Comparison of ENCODE assay signal across 20 cellular contexts in the genomic region with DNA sequence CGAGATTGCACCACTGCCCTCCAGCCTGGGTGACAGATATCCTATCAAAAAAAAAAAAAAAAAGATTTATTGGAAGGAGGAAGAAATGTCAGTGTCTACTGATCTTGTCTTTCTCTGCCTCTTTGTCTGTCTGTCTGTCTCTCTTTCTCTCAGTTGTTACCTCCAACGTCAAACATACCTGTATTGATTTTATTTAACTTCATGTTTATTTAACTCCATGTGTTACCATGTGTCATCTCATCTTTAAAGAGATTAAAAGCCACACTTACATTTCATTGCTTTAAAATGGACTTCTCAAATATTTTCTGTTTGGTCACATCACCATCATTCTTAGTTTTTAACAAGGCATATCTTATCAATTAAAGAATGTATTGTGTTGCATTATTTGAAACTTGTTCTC. TPM values are rescaled to one million over a fixed set of nuclear protein-coding genes. Genes with fewer than 3 reads are reported as not detected.
A peak's percentile ranks its signal among the peaks of the same experiment; 100 is the strongest.
DNase-seq lines count a peak whose midpoint lies in the region; ATAC-seq, FAIRE-seq and TF ChIP-seq lines count a peak whose summit lies in the region.
"Had no signal": no experiment of that assay in that cellular context is flagged by ENCODE, and none has a peak within 500 bp of the region (broad histone marks: within the 10 kb centered on the region; RNA-seq: fewer than 3 reads in every experiment).

No MANE protein-coding gene starts in this region.

- H3K9ac ChIP-seq in K562 (ENCODE audit: insufficient read depth in 1 of 2, low read depth in 2 of 2, low read length in 2 of 2): no peak overlapping the region
- H3K9ac ChIP-seq: SK-N-SH had no signal

- CTCF ChIA-PET in A549 (lab: Yijun Ruan, JAX): interaction anchor here (0.8 to 3.1 kb wide), 5 partner anchors 14 to 181 kb away, joined by 3 to 12 read pairs (median 3); no protein-coding TSS in a partner anchor
- CTCF ChIA-PET in K562 (lab: Yijun Ruan, JAX; ENCODE audit: low intra/inter-chr PET ratio): no interaction called here

- H3K27me3 Mint-ChIP-seq in nephron (ENCODE audit: low read depth): no peaks in the 10 kb centered on the region

- no peak for ATAC-seq in A549
- ATAC-seq in K562: no peak
- ATAC-seq: GM23338, HCT116 had no signal

- no peaks in the 10 kb centered on the region for H3K79me2 ChIP-seq in K562 (ENCODE audit: control insufficient read depth, insufficient read depth, low read length)

- H3K27me3 ChIP-seq in K562 (ENCODE audit: control insufficient read depth in 2 of 2, insufficient read depth in 2 of 2, low read length in 2 of 2) (no peaks in the 10 kb centered on the region; a peak in 1 of 5 replicates), SJCRH30 (no peaks in the 10 kb centered on the region)

- H3K4me1 Mint-ChIP-seq in nephron: peaks cover 29% of the 10 kb centered on the region

- peak overlapping the region; percentile 52 to 87 (median 86) for H3K27ac Mint-ChIP-seq in nephron
- H3K27ac Mint-ChIP-seq: GM23338 had no signal

- H4K20me1 ChIP-seq in K562 (replicated peaks; ENCODE audit: control insufficient read depth, insufficient read depth, low read length): no peaks in the 10 kb centered on the region

- in situ Hi-C loops in K562 (cut with MboI): loop anchor here (10.0 kb wide), 1 partner anchor 267 kb away; no protein-coding TSS in a partner anchor

- H2AFZ ChIP-seq in K562 (ENCODE audit: low read depth, low read length): no peak overlapping the region
- H2AFZ ChIP-seq: GM23338 had no signal

- H3K36me3 Mint-ChIP-seq in nephron (ENCODE audit: low read depth): peaks cover 34% of the 10 kb centered on the region

- DNase-seq in A549 (ENCODE audit: low read depth in 1 of 2, low spot score in 1 of 2): no peak
- peak; percentile 29 for DNase-seq in HT1080 (ENCODE audit: low read depth)
- no peak for DNase-seq in K562 (ENCODE audit: extremely low read depth in 1 of 4, low spot score in 3 of 4)
- no peak for DNase-seq in SJCRH30
- no peak for DNase-seq in H4 (ENCODE audit: low spot score)
- no peak for DNase-seq in ureter (ENCODE audit: low spot score)
- DNase-seq in NCI-H510A treated with DMSO at 0.1 percent for 48 hours (lab: John Stamatoyannopoulos, UW): no peak
- DNase-seq: DND-41; NCI-H1092 treated with DMSO at 0.1 percent for 48 hours; NCI-H1436 treated with DMSO at 0.1 percent for 48 hours; NCI-H1930; NK-92 treated with Interleukin-12 subunit alpha and Interleukin-12 subunit beta, amount 100 ng/mL, for 24 hours; SHP77 treated with DMSO at 0.1 percent for 48 hours; SK-N-SH had no signal

- TF ChIP-seq CTCF in A549 (IDR thresholded peaks at IDR 0.05) (no peak), K562 (IDR thresholded peaks at IDR 0.05 in 2 of 3, conservative IDR thresholded peaks at IDR 0.05 in 1 of 3; ENCODE audit: insufficient read depth in 2 of 3, low read depth in 1 of 3, low read length in 3 of 3) (no peak), nephron (IDR thresholded peaks at IDR 0.05; ENCODE audit: unreplicated experiment in 3 of 3) (no peak)

- H3K4me2 ChIP-seq in A549 (no peak overlapping the region), K562 (ENCODE audit: insufficient read depth, low read length) (no peak overlapping the region)
- H3K4me2 ChIP-seq: GM23338, SK-N-SH had no signal

- H3K27ac ChIP-seq in A549 (no peak overlapping the region), K562 (ENCODE audit: extremely low read depth, low read depth, low read length) (no peak overlapping the region), SJCRH30 (no peak overlapping the region)
- H3K27ac ChIP-seq: RWPE1 had no signal

- no peaks in the 10 kb centered on the region for H3K4me1 ChIP-seq in A549
- H3K4me1 ChIP-seq in K562 (replicated peaks in 1 of 2; ENCODE audit: control insufficient read depth in 2 of 2, insufficient read depth in 2 of 2, low read length in 2 of 2): peaks cover 6 to 15% of the 10 kb centered on the region in 2 experiments; a peak in 4 of 5 replicates
- peaks cover 24% of the 10 kb centered on the region for H3K4me1 ChIP-seq in SJCRH30

- no peak overlapping the region for H3K4me3 Mint-ChIP-seq in nephron
- H3K4me3 Mint-ChIP-seq: GM23338 had no signal

- intact Hi-C loops in K562 (cut with micrococcal nuclease): loop anchor here (5.0 kb wide), 1 partner anchor 69 kb away; no protein-coding TSS in a partner anchor

- H3K4me3 ChIP-seq in A549: no peak overlapping the region
- no peak overlapping the region for H3K4me3 ChIP-seq in K562
- no peak overlapping the region for H3K4me3 ChIP-seq in SJCRH30
- H3K4me3 ChIP-seq: GM23338 had no signal

- TF ChIP-seq RAD21 in A549 (conservative IDR thresholded peaks at IDR 0.05 in 1 of 2, IDR thresholded peaks at IDR 0.05 in 1 of 2): no peak
- no peak for TF ChIP-seq RAD21 in K562 (CRISPR knock-in tag; conservative IDR thresholded peaks at IDR 0.05 in 1 of 2, IDR thresholded peaks at IDR 0.05 in 1 of 2)

- BruUV-seq in K562 (replicated peaks; lab: Mats Ljungman, UMichigan): no TSS peak

- H3K9me1 ChIP-seq in K562 (ENCODE audit: control insufficient read depth, insufficient read depth, low read length): no peaks in the 10 kb centered on the region

- FAIRE-seq in A549 (lab: Jason Lieb, UNC): peak; percentile 43
- peak; percentile 54 for FAIRE-seq in K562 (lab: Jason Lieb, UNC)
- FAIRE-seq: GM12891 had no signal

- POLR2A ChIA-PET in A549 (lab: Yijun Ruan, JAX): no interaction called here
- POLR2A ChIA-PET in K562 (lab: Yijun Ruan, JAX): interaction anchor here (1.8 kb wide), 1 partner anchor 10 kb away, joined by 5 read pairs; no protein-coding TSS in a partner anchor

- H3K9me3 Mint-ChIP-seq in nephron: no peaks in the 10 kb centered on the region
- H3K9me3 Mint-ChIP-seq: GM23338 had no signal

- WGBS in A549 (ENCODE audit: missing lambda C conversion rate): 55% methylated on average over 2 of the region's 2 CpGs
- whole genome bisulfite sequencing in K562 (ENCODE audit: insufficient coverage, low coverage, missing lambda C conversion rate): 17% methylated on average over 2 of the region's 2 CpGs

- no peaks in the 10 kb centered on the region for H3K36me3 ChIP-seq in K562 (ENCODE audit: control insufficient read depth, insufficient read depth, low read length)
- H3K36me3 ChIP-seq in SJCRH30: no peaks in the 10 kb centered on the region

- TF ChIP-seq POLR2A in A549 (IDR thresholded peaks at IDR 0.05; ENCODE audit: low read length): no peak
- no peak for TF ChIP-seq POLR2A in K562 (conservative IDR thresholded peaks at IDR 0.05)

- TF ChIP-seq EP300 in A549 (IDR thresholded peaks at IDR 0.05) (no peak), K562 (IDR thresholded peaks at IDR 0.05; ENCODE audit: low read length) (no peak)

- H3K9me3 ChIP-seq in A549 (no peaks in the 10 kb centered on the region), K562 (replicated peaks; ENCODE audit: control insufficient read depth, insufficient read depth, low read depth, low read length) (no peaks in the 10 kb centered on the region), SJCRH30 (replicated peaks) (no peaks in the 10 kb centered on the region)
- H3K9me3 ChIP-seq: SK-N-SH had no signal

TF ChIP-seq in A549, 52 proteins besides CTCF, POLR2A, EP300 and RAD21:
- TF ChIP-seq CHD2 (IDR thresholded peaks at IDR 0.05; ENCODE audit: low read length, partially characterized antibody): no peak
- TF ChIP-seq NR3C1 (IDR thresholded peaks at IDR 0.05): no peak
- TF ChIP-seq NFE2L2 (conservative IDR thresholded peaks at IDR 0.05; ENCODE audit: low read length): no peak
- no peak for TF ChIP-seq GATA3 (IDR thresholded peaks at IDR 0.05; ENCODE audit: borderline replicate concordance)
- TF ChIP-seq HDAC2 (IDR thresholded peaks at IDR 0.05): no peak
- TF ChIP-seq PHF8 (IDR thresholded peaks at IDR 0.05; ENCODE audit: borderline replicate concordance, low read depth): no peak

TF ChIP-seq in K562, 482 proteins besides CTCF, POLR2A, EP300 and RAD21:
- peak; percentile 12 for TF ChIP-seq MEIS2 (IDR thresholded peaks at IDR 0.05; ENCODE audit: partially characterized antibody)
- TF ChIP-seq MAFK (IDR thresholded peaks at IDR 0.05; ENCODE audit: low read length): no peak

RNA-seq across cellular contexts. Expression of gene CLDN11, which starts 9.4 kb away (rescaled TPM):
- polyA plus RNA-seq in A549 (2011; rRNA removed) (0.42 and 0.44 TPM in 2 replicates), A549 (2017; fragmentation: RNase III; extraction: RNeasy Plus Mini Kit Qiagen cat#74134 plus additional on column Dnase treatment) (0.42 to 0.61 TPM (median 0.56 TPM) in 3 replicates), K562 (2011; rRNA removed) (not detected in 2 replicates), K562 (2014; fragmentation: Illumina TruSeq; extraction: Trizol) (0.17 and 0.18 TPM in 2 replicates), K562 (2014; fragmentation: Nextera tagmentation; extraction: Ambion mirVana) (under 1 TPM; 0.14 to 0.15 TPM), K562 (2014; rRNA removed) (0.05 and 0.16 TPM in 2 replicates)
- 0.32 and 0.42 TPM in 2 replicates for polyA plus RNA-seq in A549 (2012; cell fraction: cytosol; rRNA removed)
- 2.6 and 3.2 TPM in 2 replicates for polyA plus RNA-seq in A549 (2012; cell fraction: nucleus; rRNA removed)
- polyA minus RNA-seq in A549 (2011; rRNA and poly(A)+ RNA removed): 0.21 and 0.49 TPM in 2 replicates
- total RNA-seq in HT1080 (2014; rRNA removed; shearing (Covaris generic)): 0.23 TPM in 1 of 2 replicates, not detected in the other
- 0.11 TPM in 1 of 2 replicates, not detected in the other for polyA plus RNA-seq in HT1080 (2015; cell fraction: cytosol; rRNA removed)
- polyA plus RNA-seq in HT1080 (2015; cell fraction: nucleus; rRNA removed): 0.16 and 0.36 TPM in 2 replicates
- total RNA-seq in K562 (2011; cell fraction: chromatin; rRNA removed; ENCODE audit: low replicate concordance): 0.25 and 0.30 TPM in 2 replicates
- 0.67 and 0.79 TPM in 2 replicates for total RNA-seq in K562 (2011; cell fraction: nucleolus; rRNA removed)
- 0.76 and 0.95 TPM in 2 replicates for total RNA-seq in K562 (2011; cell fraction: nucleoplasm; rRNA removed)
- total RNA-seq in K562 (2014; rRNA removed) (0.37 and 0.41 TPM in 2 replicates), K562 (2014; rRNA removed; fragmentation: Illumina TruSeq; extraction: Trizol) (0.16 and 0.18 TPM in 2 replicates), K562 (2015; rRNA removed; fragmentation: Illumina TruSeq; extraction: Trizol) (0.26 and 0.33 TPM in 2 replicates), K562 (2021) (0.24 and 0.42 TPM in 2 replicates), ureter (10.6 TPM)
- 0.22 TPM in 1 of 2 replicates, not detected in the other for polyA plus RNA-seq in K562 (2011; cell fraction: cytosol; rRNA removed)
- polyA plus RNA-seq in K562 (2011; cell fraction: nucleus; rRNA removed): not detected in 2 replicates
- polyA plus RNA-seq in K562 (2012): 0.17 and 0.42 TPM in 2 replicates
- polyA minus RNA-seq in K562 (2011; rRNA and poly(A)+ RNA removed): 0.32 TPM in 1 of 2 replicates, not detected in the other
- 0.57 TPM in 1 of 2 replicates, not detected in the other for polyA minus RNA-seq in K562 (2011; cell fraction: cytosol; rRNA and poly(A)+ RNA removed)
- not detected in 2 replicates for polyA minus RNA-seq in K562 (2011; cell fraction: nucleus; rRNA and poly(A)+ RNA removed)
- 0.30 and 0.33 TPM in 2 replicates for total RNA-seq in SJCRH30 (2014; rRNA removed; shearing (Covaris generic))
- 0.06 TPM in 1 of 2 replicates, not detected in the other for total RNA-seq in H4 (2014; rRNA removed; shearing (Covaris generic))
- total RNA-seq: A172 had no signal
